Comparison of ENCODE assay signal across 30 cellular contexts in genomic region chr2:85575739-85576138, GRCh38.
"Had no signal": no experiment of that assay in that cellular context is flagged by ENCODE, and none has a peak within 500 bp of the region (broad histone marks: within the 10 kb centered on the region; RNA-seq: fewer than 3 reads in every experiment).

No MANE protein-coding gene starts in this region.

- H3K27me3 ChIP-seq: esophagus muscularis mucosa, foreskin keratinocyte, heart right ventricle, left lung, ovary, suprapubic skin, tibial artery had no signal

- H3K9me3 Mint-ChIP-seq: activated CD4-positive, alpha-beta memory T cell treated with anti-CD3 and anti-CD28 coated beads for 36 hours; activated CD4-positive, alpha-beta T cell treated with anti-CD3 and anti-CD28 coated beads, Interleukin-2, amount 10 ng/mL, durations not matched to agents 24 days and 14 days; activated naive CD8-positive, alpha-beta T cell treated with anti-CD3 and anti-CD28 coated beads, Interleukin-2, amount 50 U/mL, for 24 hours; endodermal cell; stimulated activated naive B cell treated with anti-CD40 and anti-IgM and Interleukin-4, amounts not matched to agents 10 μg/mL and 1 μg/mL and 100 μg/mL, for 72 hours; T-helper 1 cell treated with Interleukin-12 subunit alpha and Interleukin-12 subunit beta and Interleukin-4 antibody, amounts not matched to agents 30 μg/mL and 1 μg/mL, for 36 hours had no signal

- H3K27ac Mint-ChIP-seq: activated CD4-positive, alpha-beta memory T cell treated with anti-CD3 and anti-CD28 coated beads for 36 hours; activated CD4-positive, alpha-beta T cell treated with anti-CD3 and anti-CD28 coated beads, Interleukin-2, amount 10 ng/mL, durations not matched to agents 24 days and 14 days; activated naive CD8-positive, alpha-beta T cell treated with anti-CD3 and anti-CD28 coated beads, Interleukin-2, amount 50 U/mL, for 24 hours; stimulated activated naive B cell treated with anti-CD40 and anti-IgM and Interleukin-4, amounts not matched to agents 10 μg/mL and 1 μg/mL and 100 μg/mL, for 72 hours; T-helper 1 cell treated with Interleukin-12 subunit alpha and Interleukin-12 subunit beta and Interleukin-4 antibody, amounts not matched to agents 30 μg/mL and 1 μg/mL, for 36 hours had no signal

- ATAC-seq: activated CD4-positive, CD25-positive, alpha-beta regulatory T cell treated with anti-CD3 and anti-CD28 coated beads, Interleukin-2, amount 50 U/mL, for 24 hours; activated naive CD8-positive, alpha-beta T cell treated with anti-CD3 and anti-CD28 coated beads, Interleukin-2, amount 50 U/mL, for 24 hours; foreskin keratinocyte; heart right ventricle; left lung; psoas muscle; stimulated activated naive B cell treated with anti-CD40 and anti-IgM and Interleukin-4, amounts not matched to agents 10 μg/mL and 1 μg/mL and 100 μg/mL, for 72 hours had no signal

- H3K27me3 Mint-ChIP-seq: activated CD4-positive, alpha-beta memory T cell treated with anti-CD3 and anti-CD28 coated beads for 36 hours; activated naive CD8-positive, alpha-beta T cell treated with anti-CD3 and anti-CD28 coated beads, Interleukin-2, amount 50 U/mL, for 24 hours; stimulated activated naive B cell treated with anti-CD40 and anti-IgM and Interleukin-4, amounts not matched to agents 10 μg/mL and 1 μg/mL and 100 μg/mL, for 72 hours had no signal

- H3K27ac ChIP-seq: esophagus muscularis mucosa, foreskin keratinocyte, heart right ventricle, ovary, psoas muscle, suprapubic skin, tibial artery, WERI-Rb-1 had no signal

- H3K36me3 ChIP-seq: esophagus muscularis mucosa, heart right ventricle, ovary, suprapubic skin, tibial artery, WERI-Rb-1 had no signal

- H3K4me3 ChIP-seq: esophagus muscularis mucosa, heart right ventricle, left lung, ovary, psoas muscle, smooth muscle cell, suprapubic skin, tibial artery had no signal

- H3K4me3 Mint-ChIP-seq: activated CD4-positive, alpha-beta memory T cell treated with anti-CD3 and anti-CD28 coated beads for 36 hours; activated CD4-positive, alpha-beta T cell treated with anti-CD3 and anti-CD28 coated beads, Interleukin-2, amount 10 ng/mL, durations not matched to agents 24 days and 14 days; activated naive CD8-positive, alpha-beta T cell treated with anti-CD3 and anti-CD28 coated beads, Interleukin-2, amount 50 U/mL, for 24 hours; endodermal cell; stimulated activated naive B cell treated with anti-CD40 and anti-IgM and Interleukin-4, amounts not matched to agents 10 μg/mL and 1 μg/mL and 100 μg/mL, for 72 hours had no signal

- H3K9me3 ChIP-seq: esophagus muscularis mucosa, heart right ventricle, left lung, ovary, psoas muscle, SK-N-SH, suprapubic skin, tibial artery had no signal

- DNase-seq: activated CD4-positive, alpha-beta memory T cell treated with anti-CD3 and anti-CD28 coated beads for 36 hours; activated CD4-positive, alpha-beta T cell treated with anti-CD3 and anti-CD28 coated beads, Interleukin-2, amount 10 ng/mL, durations not matched to agents 24 days and 14 days; activated CD8-positive, alpha-beta memory T cell treated with anti-CD3 and anti-CD28 coated beads, Interleukin-2, amount 50 U/mL, for 4 hours; activated gamma-delta T cell treated with Interleukin-2 at 50 U/mL for 16 hours; activated naive CD4-positive, alpha-beta T cell treated with anti-CD3 and anti-CD28 coated beads, Interleukin-2, amount 50 U/mL, for 16 hours; activated naive CD8-positive, alpha-beta T cell treated with anti-CD3 and anti-CD28 coated beads, Interleukin-2, amount 50 U/mL, for 24 hours; activated T-cell treated with anti-CD3 and anti-CD28 coated beads, Interleukin-2, amount 50 U/mL, for 1 hour; amygdala; central memory CD4-positive, alpha-beta T cell; endodermal cell; foreskin keratinocyte; heart right ventricle; kidney glomerular epithelial cell; left lung; ovary; SK-N-SH; stimulated activated CD4-positive, alpha-beta T cell treated with anti-CD3 and anti-CD28 coated beads, Interleukin-1b, Interleukin-23, amount 100 ng/mL, for 48 hours; stimulated activated CD4-positive, alpha-beta T cell treated with anti-CD3 and anti-CD28 coated beads, Interleukin-4, amount 100 ng/mL, for 4 hours; stimulated activated CD8-positive, alpha-beta memory T cell treated with anti-CD3 and anti-CD28 coated beads, Interleukin-4, amount 100 ng/mL, for 48 hours; stimulated activated naive B cell treated with anti-CD40 and anti-IgM and Interleukin-4, amounts not matched to agents 10 μg/mL and 1 μg/mL and 100 μg/mL, for 72 hours; SW 1271; T-helper 9 cell; tibial artery; WERI-Rb-1 had no signal
